ENCODE assay signal across 14 cellular contexts in genomic region chr20:19706463-19706862, GRCh38. TPM values are rescaled to one million over a fixed set of nuclear protein-coding genes. Genes with fewer than 3 reads are reported as not detected.
DNase-seq lines count a peak whose midpoint lies in the region; ATAC-seq and TF ChIP-seq lines count a peak whose summit lies in the region.
"Had no signal": no experiment of that assay in that cellular context is flagged by ENCODE, and none has a peak within 500 bp of the region (broad histone marks: within the 10 kb centered on the region; RNA-seq: fewer than 3 reads in every experiment).

No MANE protein-coding gene starts in this region.

- ATAC-seq in GM19035 (IDR thresholded peaks at IDR 0.05; ENCODE audit: unreplicated experiment), result peak; percentile 53
- peak; percentile 81 for ATAC-seq in HG02678 (IDR thresholded peaks at IDR 0.05; ENCODE audit: unreplicated experiment)
- no peak for ATAC-seq in natural killer cell
- ATAC-seq: natural killer cell treated with Interleukin-12 subunit alpha and Interleukin-12 subunit beta and Interleukin-15 and Interleukin-18, amount 100 ng/mL, for 72 hours had no signal

- H3K9me3 Mint-ChIP-seq in natural killer cell, result no peaks in the 10 kb centered on the region

- no peaks in the 10 kb centered on the region for H3K36me3 Mint-ChIP-seq in natural killer cell
- H3K36me3 Mint-ChIP-seq: activated naive CD4-positive, alpha-beta T cell treated with anti-CD3 and anti-CD28 coated beads, Interleukin-2, amount 10 ng/mL, durations not matched to agents 7 days and 5 days; immature natural killer cell; natural killer cell treated with Interleukin-12 subunit alpha and Interleukin-12 subunit beta and Interleukin-15 and Interleukin-18, amount 100 ng/mL, for 72 hours had no signal

- peaks cover 12 to 17% of the 10 kb centered on the region in 2 donors for H3K27me3 Mint-ChIP-seq in natural killer cell (ENCODE audit: low read depth in 2 of 2)
- H3K27me3 Mint-ChIP-seq: activated naive CD4-positive, alpha-beta T cell treated with anti-CD3 and anti-CD28 coated beads, Interleukin-2, amount 10 ng/mL, durations not matched to agents 7 days and 5 days had no signal

- H3K4me1 Mint-ChIP-seq in natural killer cell, result no peaks in the 10 kb centered on the region
- H3K4me1 Mint-ChIP-seq: activated naive CD4-positive, alpha-beta T cell treated with anti-CD3 and anti-CD28 coated beads, Interleukin-2, amount 10 ng/mL, durations not matched to agents 7 days and 5 days; immature natural killer cell had no signal

- no peak overlapping the region for H3K4me3 Mint-ChIP-seq in natural killer cell
- H3K4me3 Mint-ChIP-seq: activated naive CD4-positive, alpha-beta T cell treated with anti-CD3 and anti-CD28 coated beads, Interleukin-2, amount 10 ng/mL, durations not matched to agents 7 days and 5 days; immature natural killer cell; natural killer cell treated with Interleukin-12 subunit alpha and Interleukin-12 subunit beta and Interleukin-15 and Interleukin-18, amount 100 ng/mL, for 72 hours had no signal

- H3K27ac Mint-ChIP-seq in natural killer cell, result no peak overlapping the region
- H3K27ac Mint-ChIP-seq: activated naive CD4-positive, alpha-beta T cell treated with anti-CD3 and anti-CD28 coated beads, Interleukin-2, amount 10 ng/mL, durations not matched to agents 7 days and 5 days; immature natural killer cell; natural killer cell treated with Interleukin-12 subunit alpha and Interleukin-12 subunit beta and Interleukin-15 and Interleukin-18, amount 100 ng/mL, for 72 hours had no signal

- TF ChIP-seq CTCF in natural killer cell (IDR thresholded peaks at IDR 0.05) (no peak), GM13977 (IDR thresholded peaks at IDR 0.05; ENCODE audit: extremely low read depth, insufficient read depth, missing control alignments) (no peak)

- in situ Hi-C loops in GM13977 (cut with MboI; ENCODE audit: low pct_unique_long_range_greater_than_20kb, low sequenced_read_pairs, unreplicated experiment), result no loop called here

- intact Hi-C loops in natural killer cell (cut with micrococcal nuclease), result no loop called here

- DNase-seq in MV-4-11 (lab: John Stamatoyannopoulos, UW) (peak; percentile 89), pons (ENCODE audit: low spot score) (peak; percentile 62), natural killer cell (no peak), GM13977 (ENCODE audit: low spot score) (no peak), NCI-H82 (lab: John Stamatoyannopoulos, UW) (no peak)
- DNase-seq in activated CD4-positive, alpha-beta T cell treated with anti-CD3 and anti-CD28 coated beads, Interleukin-2, amount 50 U/mL, for 4 hours, result no peak
- DNase-seq: activated naive CD4-positive, alpha-beta T cell treated with anti-CD3 and anti-CD28 coated beads, Interleukin-2, amount 10 ng/mL, durations not matched to agents 7 days and 5 days; cerebellar nuclear complex; immature natural killer cell; NCI-H510A treated with DMSO at 0.1 percent for 48 hours; small intestine had no signal

RNA-seq across cellular contexts. Expression of gene RIN2, which starts 51.6 kb away (rescaled TPM):
- 1 to 10 TPM in 2 of 3 donors, under 1 TPM in 1; 0.72 to 2.7 (median 2.7) TPM for total RNA-seq in natural killer cell
- total RNA-seq: natural killer cell treated with Interleukin-12 subunit alpha and Interleukin-12 subunit beta and Interleukin-15 and Interleukin-18, amount 100 ng/mL, for 72 hours had no signal

Comparison
In these comparisons a context has a peak if more than half of its experiments do, and no peak if none do; other contexts are left out.
1. ATAC-seq: peak in GM19035 (single experiment) and HG02678 (single experiment); none in natural killer cell (0 of 3).
2. DNase-seq: peak in MV-4-11 (single experiment) and pons (single experiment); none in natural killer cell (single experiment), activated CD4-positive, alpha-beta T cell treated with anti-CD3 and anti-CD28 coated beads, Interleukin-2, amount 50 U/mL, for 4 hours (0 of 2), GM13977 (single experiment) and NCI-H82 (single experiment).